ENCODE assay signal across 14 cellular contexts in genomic region chr17:57895382-57896060, GRCh38. TPM values are rescaled to one million over a fixed set of nuclear protein-coding genes. Genes with fewer than 3 reads are reported as not detected.
DNase-seq lines count a peak whose midpoint lies in the region; ATAC-seq and TF ChIP-seq lines count a peak whose summit lies in the region.
"Had no signal": no experiment of that assay in that cellular context is flagged by ENCODE, and none has a peak within 500 bp of the region (broad histone marks: within the 10 kb centered on the region; RNA-seq: fewer than 3 reads in every experiment).

No MANE protein-coding gene starts in this region.

- DNase-seq in HL-60 (ENCODE audit: low read depth in 1 of 2, low spot score in 1 of 2): no peak
- no peak for DNase-seq in ascending aorta (ENCODE audit: low spot score in 2 of 2)
- peak in 2 of 3 donors; percentile 77 for DNase-seq in right cardiac atrium
- no peak for DNase-seq in SKM-1 (lab: John Stamatoyannopoulos, UW; ENCODE audit: unreplicated experiment)
- no peak for DNase-seq in NCI-H524 treated with DMSO at 0.1 percent for 48 hours (lab: John Stamatoyannopoulos, UW)
- no peak for DNase-seq in activated effector memory CD4-positive, alpha-beta T cell treated with Interleukin-2 at 50 U/mL for 16 hours
- DNase-seq: activated naive CD8-positive, alpha-beta T cell treated with anti-CD3 and anti-CD28 coated beads, Interleukin-2, amount 50 U/mL, for 24 hours; CD8-positive, alpha-beta T cell; H7; NCI-H2107; RPMI8226 had no signal

- H3K9ac ChIP-seq in stomach smooth muscle (ENCODE audit: low read length in 2 of 2): peak overlapping the region; percentile 43 to 53

- WGBS in right cardiac atrium: 43% methylated on average over 8 of the region's 8 CpGs

- H3K36me3 ChIP-seq in ascending aorta (no peaks in the 10 kb centered on the region), stomach smooth muscle (ENCODE audit: control insufficient read depth in 2 of 2, insufficient read depth in 2 of 2, low read length in 2 of 2) (no peaks in the 10 kb centered on the region)

- TF ChIP-seq CTCF in HL-60 (IDR thresholded peaks at IDR 0.05; ENCODE audit: insufficient read depth, low read length): no peak
- no peak for TF ChIP-seq CTCF in ascending aorta (IDR thresholded peaks at IDR 0.05)

- ATAC-seq in right cardiac atrium: no peak
- no peak for ATAC-seq in HG03045 (IDR thresholded peaks at IDR 0.05; ENCODE audit: unreplicated experiment)
- ATAC-seq: activated naive CD8-positive, alpha-beta T cell treated with anti-CD3 and anti-CD28 coated beads, Interleukin-2, amount 50 U/mL, for 24 hours; CD8-positive, alpha-beta T cell had no signal

- peaks cover 43 to 72% of the 10 kb centered on the region in 2 donors for H3K4me1 ChIP-seq in ascending aorta
- peaks cover 49% of the 10 kb centered on the region for H3K4me1 ChIP-seq in right cardiac atrium (ENCODE audit: control insufficient read depth, insufficient read depth, low read length)
- H3K4me1 ChIP-seq in stomach smooth muscle (ENCODE audit: control insufficient read depth, insufficient read depth, low read length): peaks cover 84% of the 10 kb centered on the region

- no peak overlapping the region for H3K4me3 ChIP-seq in HL-60 (replicated peaks; ENCODE audit: insufficient read depth, low read length)
- no peak overlapping the region for H3K4me3 ChIP-seq in ascending aorta
- no peak overlapping the region for H3K4me3 ChIP-seq in right cardiac atrium (ENCODE audit: low read length)
- H3K4me3 ChIP-seq in stomach smooth muscle (ENCODE audit: low read length in 2 of 2): peak overlapping the region; percentile 31

- H3K27ac ChIP-seq in HL-60 (replicated peaks) (peak overlapping the region; percentile 97), ascending aorta (peak overlapping the region; percentile 88 to 97), right cardiac atrium (ENCODE audit: low read length) (peak overlapping the region; percentile 84), stomach smooth muscle (ENCODE audit: low read length) (peak overlapping the region; percentile 98)

- no peaks in the 10 kb centered on the region for H3K9me3 ChIP-seq in ascending aorta
- no peaks in the 10 kb centered on the region for H3K9me3 ChIP-seq in right cardiac atrium (ENCODE audit: control insufficient read depth, low read length)
- no peaks in the 10 kb centered on the region for H3K9me3 ChIP-seq in stomach smooth muscle (ENCODE audit: control insufficient read depth in 2 of 2, low read length in 2 of 2)

- intact Hi-C loops in ascending aorta (cut with DNase I): no loop called here
- intact Hi-C loops in right cardiac atrium (cut with DNase I): loop anchor here in 1 of 4 donors (10.0 kb wide), 1 partner anchor 59 kb away; the partner anchor contains the start of gene CUEDC1

- H3K27me3 ChIP-seq in HL-60 (ENCODE audit: insufficient read depth, poor library complexity, severe bottlenecking) (no peaks in the 10 kb centered on the region), ascending aorta (no peaks in the 10 kb centered on the region), right cardiac atrium (ENCODE audit: control insufficient read depth, insufficient read depth) (no peaks in the 10 kb centered on the region), stomach smooth muscle (ENCODE audit: control insufficient read depth in 1 of 2, insufficient read depth in 2 of 2, low read length in 2 of 2) (no peaks in the 10 kb centered on the region)

RNA-seq across cellular contexts. Expression of gene MRPS23, which starts 45.7 kb away (rescaled TPM):
- total RNA-seq in ascending aorta: 2.0 TPM
- 10 to 100 TPM; 50.9 to 68.3 (median 61.1) TPM for total RNA-seq in right cardiac atrium
- 54.7 TPM for polyA plus RNA-seq in right cardiac atrium

RNA-seq across cellular contexts. Expression of gene CUEDC1, which starts 59.7 kb away (rescaled TPM):
- total RNA-seq in ascending aorta (76.1 TPM), right cardiac atrium (10 to 100 TPM; 53.1 to 60.5 (median 55.1) TPM)
- polyA plus RNA-seq in right cardiac atrium: 41.0 TPM
- polyA plus RNA-seq: IgD-negative memory B cell had no signal

Comparison
In these comparisons a context has a peak if more than half of its experiments do, and no peak if none do; other contexts are left out.
1. DNase-seq: peak in right cardiac atrium (2 of 3); none in HL-60 (0 of 2), ascending aorta (0 of 2), SKM-1 (single experiment), NCI-H524 treated with DMSO at 0.1 percent for 48 hours (single experiment) and activated effector memory CD4-positive, alpha-beta T cell treated with Interleukin-2 at 50 U/mL for 16 hours (single experiment).
2. H3K4me3 ChIP-seq: peak in stomach smooth muscle (2 of 2); none in HL-60 (single experiment), ascending aorta (0 of 2) and right cardiac atrium (single experiment).
3. RNA of gene MRPS23, which starts 45.7 kb away (total RNA-seq): 50.9 to 68.3 TPM in right cardiac atrium; 2.0 TPM in ascending aorta (single experiment); every median in the first group is over 10 times any median in the second.
4. Peak in every context shown above with its lines, with median percentiles within 50 percentile points of each other: H3K27ac ChIP-seq.